Comparison of ENCODE assay signal across 11 cellular contexts in the genomic region with DNA sequence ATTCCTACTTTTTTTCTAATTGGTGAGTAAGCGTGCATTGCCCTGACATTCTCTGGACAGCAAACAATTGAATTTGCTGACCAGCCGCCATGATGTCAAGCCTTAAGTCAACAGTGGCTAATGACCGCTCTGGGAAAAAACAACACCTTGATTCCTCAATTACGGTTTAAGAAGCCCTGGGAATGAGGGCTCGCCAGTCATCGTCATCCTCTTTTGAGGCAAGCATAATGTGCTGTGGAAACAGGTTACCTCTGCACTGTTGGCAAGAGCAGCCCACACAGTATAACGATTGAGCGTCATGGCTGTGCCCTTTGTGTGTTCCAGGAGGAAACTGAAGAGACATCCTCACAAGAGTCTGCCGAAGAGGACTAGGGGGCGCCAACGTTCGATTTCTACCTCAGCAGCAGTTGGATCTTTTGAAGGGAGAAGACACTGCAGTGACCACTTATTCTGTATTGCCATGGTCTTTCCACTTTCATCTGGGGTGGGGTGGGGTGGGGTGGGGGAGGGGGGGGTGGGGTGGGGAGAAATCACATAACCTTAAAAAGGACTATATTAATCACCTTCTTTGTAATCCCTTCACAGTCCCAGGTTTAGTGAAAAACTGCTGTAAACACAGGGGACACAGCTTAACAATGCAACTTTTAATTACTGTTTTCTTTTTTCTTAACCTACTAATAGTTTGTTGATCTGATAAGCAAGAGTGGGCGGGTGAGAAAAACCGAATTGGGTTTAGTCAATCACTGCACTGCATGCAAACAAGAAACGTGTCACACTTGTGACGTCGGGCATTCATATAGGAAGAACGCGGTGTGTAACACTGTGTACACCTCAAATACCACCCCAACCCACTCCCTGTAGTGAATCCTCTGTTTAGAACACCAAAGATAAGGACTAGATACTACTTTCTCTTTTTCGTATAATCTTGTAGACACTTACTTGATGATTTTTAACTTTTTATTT.
DNase-seq lines count a peak whose midpoint lies in the region; ATAC-seq and TF ChIP-seq lines count a peak whose summit lies in the region.
"Had no signal": no experiment of that assay in that cellular context is flagged by ENCODE, and none has a peak within 500 bp of the region (broad histone marks: within the 10 kb centered on the region; RNA-seq: fewer than 3 reads in every experiment).

No MANE protein-coding gene starts in this region.

- ATAC-seq in GM18867 (IDR thresholded peaks at IDR 0.05; ENCODE audit: unreplicated experiment) (peak; percentile 59), HG03175 (IDR thresholded peaks at IDR 0.05; ENCODE audit: unreplicated experiment) (no peak)
- ATAC-seq: left colon had no signal

- peaks cover 5 to 41% of the 10 kb centered on the region in 2 donors for H3K27me3 Mint-ChIP-seq in CD8-positive, alpha-beta memory T cell

- no peak overlapping the region for H3K4me3 ChIP-seq in SJSA1
- H3K4me3 ChIP-seq in CD8-positive, alpha-beta memory T cell (ENCODE audit: low read length) = no peak overlapping the region

- H3K36me3 Mint-ChIP-seq in CD8-positive, alpha-beta memory T cell = no peaks in the 10 kb centered on the region

- H3K4me3 Mint-ChIP-seq in CD8-positive, alpha-beta memory T cell = no peak overlapping the region

- DNase-seq in SJSA1 (ENCODE audit: low read depth in 1 of 2, low spot score in 2 of 2) (peak; percentile 57), iPS-NIHi11 (ENCODE audit: low spot score) (peak; percentile 67), LoVo (ENCODE audit: low spot score) (no peak), putamen (ENCODE audit: low spot score) (no peak)
- DNase-seq in CD8-positive, alpha-beta memory T cell = no peak
- DNase-seq: activated effector memory CD4-positive, alpha-beta T cell treated with Interleukin-2 at 50 U/mL for 16 hours; NCI-H2029 treated with DMSO at 0.1 percent for 48 hours had no signal

- no peak overlapping the region for H3K27ac Mint-ChIP-seq in CD8-positive, alpha-beta memory T cell

- no peaks in the 10 kb centered on the region for H3K27me3 ChIP-seq in SJSA1 (replicated peaks)
- H3K27me3 ChIP-seq in CD8-positive, alpha-beta memory T cell (ENCODE audit: insufficient read depth, low read length, poor library complexity, severe bottlenecking) = peaks cover 5% of the 10 kb centered on the region

- H3K4me1 ChIP-seq in SJSA1 (replicated peaks) = peaks cover 50% of the 10 kb centered on the region
- H3K4me1 ChIP-seq in CD8-positive, alpha-beta memory T cell (ENCODE audit: insufficient read depth, low read length) = no peaks in the 10 kb centered on the region

- peaks cover 0 to 1% (median 0%) of the 10 kb centered on the region in 5 donors for H3K9me3 Mint-ChIP-seq in CD8-positive, alpha-beta memory T cell

- CTCF ChIA-PET in CD8-positive, alpha-beta memory T cell (lab: Charles Lee) = no interaction called here

- no peaks in the 10 kb centered on the region for H3K9me3 ChIP-seq in SJSA1 (replicated peaks)
- H3K9me3 ChIP-seq in CD8-positive, alpha-beta memory T cell (ENCODE audit: low read length) = no peaks in the 10 kb centered on the region

- no peaks in the 10 kb centered on the region for H3K36me3 ChIP-seq in SJSA1
- H3K36me3 ChIP-seq in CD8-positive, alpha-beta memory T cell (ENCODE audit: insufficient read depth, low read length) = no peaks in the 10 kb centered on the region

- POLR2A ChIA-PET in CD8-positive, alpha-beta memory T cell (lab: Charles Lee) = no interaction called here

- H3K27ac ChIP-seq in C4-2B (no peak overlapping the region), SJSA1 (peak overlapping the region; percentile 58)
- H3K27ac ChIP-seq in CD8-positive, alpha-beta memory T cell (ENCODE audit: low read depth, low read length) = no peak overlapping the region

- peak; percentile 30; the same call in 1 of the 2 replicates for TF ChIP-seq CTCF in C4-2B (conservative IDR thresholded peaks at IDR 0.05)

- no peaks in the 10 kb centered on the region for H3K4me1 Mint-ChIP-seq in CD8-positive, alpha-beta memory T cell

Comparison
In these comparisons a context has a peak if more than half of its experiments do, and no peak if none do; other contexts are left out.
1. DNase-seq: peak in SJSA1 (2 of 2) and iPS-NIHi11 (single experiment); none in LoVo (single experiment), CD8-positive, alpha-beta memory T cell (0 of 5) and putamen (single experiment).